11 cellular contexts compared by ENCODE assay signal in the genomic region with DNA sequence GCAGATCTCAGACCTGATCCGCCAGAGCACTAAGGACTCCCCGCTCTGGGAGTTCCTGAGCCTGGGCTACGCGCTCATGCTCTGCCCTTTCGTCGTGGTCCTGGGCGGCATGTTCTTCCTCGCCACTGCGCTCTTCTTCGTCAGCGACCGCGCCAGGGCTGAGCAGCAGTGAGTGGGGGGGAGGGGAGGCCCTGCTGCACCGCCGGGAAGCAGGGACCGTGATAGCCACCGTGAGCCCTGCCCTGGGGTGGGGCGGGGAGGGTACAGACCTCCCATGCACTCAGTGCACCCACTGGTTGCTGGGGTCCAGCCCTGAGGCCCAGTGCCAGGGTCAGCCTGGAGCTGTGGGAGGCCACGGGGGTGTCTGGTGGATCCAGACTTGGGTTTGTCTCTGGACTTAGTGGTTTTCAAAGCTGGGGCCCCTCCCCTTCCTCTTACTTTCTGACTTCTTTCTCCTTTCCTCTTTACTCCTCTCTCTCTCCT. TPM values are rescaled to one million over a fixed set of nuclear protein-coding genes. Genes with fewer than 3 reads are reported as not detected.
DNase-seq lines count a peak whose midpoint lies in the region; TF ChIP-seq lines count a peak whose summit lies in the region.
"Had no signal": no experiment of that assay in that cellular context is flagged by ENCODE, and none has a peak within 500 bp of the region (broad histone marks: within the 10 kb centered on the region; RNA-seq: fewer than 3 reads in every experiment).

No MANE protein-coding gene starts in this region.

- DNase-seq in GM03348 (ENCODE audit: low spot score) (peak; percentile 48), RPMI8226 (peak; percentile 14), right atrium auricular region (ENCODE audit: low spot score) (no peak), skeletal muscle cell (ENCODE audit: low read depth) (no peak), NCI-H128 (lab: John Stamatoyannopoulos, UW; ENCODE audit: unreplicated experiment) (no peak), erythroblast (lab: John Stamatoyannopoulos, UW) (no peak), HuH-7.5 (ENCODE audit: low spot score) (no peak)
- DNase-seq in stimulated activated CD4-positive, alpha-beta T cell treated with anti-CD3 and anti-CD28 coated beads, Interleukin-4, amount 100 ng/mL, for 24 hours = no peak
- DNase-seq: DMS153 had no signal

- H3K9me3 ChIP-seq in right atrium auricular region = no peaks in the 10 kb centered on the region

- no peak for TF ChIP-seq POLR2A in erythroblast (IDR thresholded peaks at IDR 0.05; ENCODE audit: low read length)

- H3K4me3 ChIP-seq in right atrium auricular region (peak overlapping the region in 1 of 2 donors; percentile 0), skeletal muscle cell (ENCODE audit: low read depth, low read length) (peak overlapping the region; percentile 5)

- no peak for TF ChIP-seq CTCF in right atrium auricular region (IDR thresholded peaks at IDR 0.05)

- H3K27ac ChIP-seq in right atrium auricular region = peak overlapping the region; percentile 26 to 54
- H3K27ac ChIP-seq: epithelial cell of prostate had no signal

- peaks cover 0 to 79% of the 10 kb centered on the region in 2 donors for H3K4me1 ChIP-seq in right atrium auricular region

- H3K27me3 ChIP-seq in right atrium auricular region = no peaks in the 10 kb centered on the region

- peaks cover 37% of the 10 kb centered on the region for H3K36me3 ChIP-seq in right atrium auricular region

RNA-seq across cellular contexts. Expression of a gene that starts 18.9 kb away (rescaled TPM):
- 10 to 100 TPM; 19.6 to 25.8 TPM for total RNA-seq in right atrium auricular region

RNA-seq across cellular contexts. Expression of a gene that starts 24.1 kb away (rescaled TPM):
- total RNA-seq in right atrium auricular region = not detected
- total RNA-seq: mononuclear cell had no signal

RNA-seq across cellular contexts. Expression of a gene that starts 37.6 kb away (rescaled TPM):
- 10 to 100 TPM in 1 of 2 donors, 1 to 10 TPM in 1; 7.2 to 16.8 TPM for total RNA-seq in right atrium auricular region

RNA-seq across cellular contexts. Expression of a gene that starts 48.0 kb away (rescaled TPM):
- total RNA-seq in right atrium auricular region = 10 to 100 TPM; 21.1 to 41.6 TPM
- total RNA-seq: mononuclear cell had no signal

Comparison
In these comparisons a context has a peak if more than half of its experiments do, and no peak if none do; other contexts are left out.
1. DNase-seq: peak in GM03348 (single experiment) and RPMI8226 (single experiment); none in right atrium auricular region (single experiment), skeletal muscle cell (single experiment), NCI-H128 (single experiment), erythroblast (0 of 2), HuH-7.5 (single experiment) and stimulated activated CD4-positive, alpha-beta T cell treated with anti-CD3 and anti-CD28 coated beads, Interleukin-4, amount 100 ng/mL, for 24 hours (single experiment).